ENCODE assay signal across 21 cellular contexts in the genomic region with DNA sequence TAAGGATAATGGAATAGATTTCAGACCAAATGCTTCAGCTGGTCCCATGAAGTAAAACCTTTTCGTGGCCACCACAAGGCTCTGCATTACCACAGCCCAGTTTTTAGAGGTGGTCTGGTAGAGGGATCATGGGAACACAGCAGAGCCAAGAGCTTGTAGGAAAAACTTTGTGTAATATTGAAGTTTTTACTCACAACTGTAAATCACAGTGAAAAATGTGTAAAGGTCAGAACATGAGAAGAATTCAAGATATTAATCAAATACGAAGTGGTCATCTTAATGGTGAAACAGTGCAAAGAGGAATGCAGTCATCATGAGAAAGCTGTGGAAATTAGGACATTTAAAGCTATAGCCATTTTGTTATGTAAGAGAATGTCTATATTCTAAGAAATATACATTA.
DNase-seq lines count a peak whose midpoint lies in the region; FAIRE-seq and TF ChIP-seq lines count a peak whose summit lies in the region.
"Had no signal": no experiment of that assay in that cellular context is flagged by ENCODE, and none has a peak within 500 bp of the region (broad histone marks: within the 10 kb centered on the region; RNA-seq: fewer than 3 reads in every experiment).

No MANE protein-coding gene starts in this region.

- H3K79me1 ChIP-seq in mesenchymal stem cell (replicated peaks; ENCODE audit: low read length, poor library complexity, severe bottlenecking), result no peaks in the 10 kb centered on the region

- WGBS in mesenchymal stem cell, result 78% methylated on average over 2 of the region's 2 CpGs

- no peaks in the 10 kb centered on the region for H3K27me3 Mint-ChIP-seq in astrocyte (ENCODE audit: low read depth, unreplicated experiment)
- H3K27me3 Mint-ChIP-seq: CD4-positive, alpha-beta T cell; IgD-negative memory B cell had no signal

- H3K9me3 ChIP-seq in astrocyte (ENCODE audit: insufficient read depth, low read depth, low read length) (no peaks in the 10 kb centered on the region), mesenchymal stem cell (ENCODE audit: control insufficient read depth, low read length) (no peaks in the 10 kb centered on the region)
- H3K9me3 ChIP-seq: Caco-2 had no signal

- no peak overlapping the region for H3K23ac ChIP-seq in mesenchymal stem cell (ENCODE audit: low read length in 2 of 2)

- no peak overlapping the region for H3K4me3 ChIP-seq in astrocyte (ENCODE audit: insufficient read depth, low read depth, low read length)
- H3K4me3 ChIP-seq in mesenchymal stem cell (ENCODE audit: insufficient read depth in 1 of 2, low read depth in 1 of 2, low read length in 2 of 2), result no peak overlapping the region
- H3K4me3 ChIP-seq: GM12878, GM23338 had no signal

- H2AFZ ChIP-seq in astrocyte (ENCODE audit: low read depth, low read length) (no peak overlapping the region), mesenchymal stem cell (ENCODE audit: low read depth, low read length) (no peak overlapping the region)
- H2AFZ ChIP-seq: GM23338 had no signal

- H2BK120ac ChIP-seq in mesenchymal stem cell (ENCODE audit: low read depth, low read length), result no peak overlapping the region

- no peak overlapping the region for H3K14ac ChIP-seq in mesenchymal stem cell (ENCODE audit: low read length in 2 of 2)

- H4K8ac ChIP-seq in mesenchymal stem cell (ENCODE audit: low read length), result no peak overlapping the region

- no peaks in the 10 kb centered on the region for H3K4me1 ChIP-seq in astrocyte (ENCODE audit: insufficient read depth, low read length)
- H3K4me1 ChIP-seq in mesenchymal stem cell (ENCODE audit: control insufficient read depth, insufficient read depth, low read depth, low read length), result no peaks in the 10 kb centered on the region
- H3K4me1 ChIP-seq: Caco-2 had no signal

- TF ChIP-seq CTCF in astrocyte (IDR thresholded peaks at IDR 0.05; ENCODE audit: insufficient read depth, low read depth, low read length), result no peak

- no peak overlapping the region for H3K4me3 Mint-ChIP-seq in astrocyte (ENCODE audit: unreplicated experiment)
- H3K4me3 Mint-ChIP-seq: CD4-positive, alpha-beta T cell; GM23338; HFFc6; IgD-negative memory B cell had no signal

- H3K36me3 ChIP-seq in astrocyte (ENCODE audit: insufficient read depth, low read length) (no peaks in the 10 kb centered on the region), mesenchymal stem cell (ENCODE audit: control insufficient read depth in 1 of 2, insufficient read depth in 2 of 2, low read depth in 1 of 2, low read length in 2 of 2) (no peaks in the 10 kb centered on the region)

- H3K79me2 ChIP-seq in astrocyte (ENCODE audit: insufficient read depth, low read length), result no peaks in the 10 kb centered on the region

- H3K27ac ChIP-seq in astrocyte (ENCODE audit: low read depth, low read length) (no peak overlapping the region), mesenchymal stem cell (ENCODE audit: low read length, poor library complexity, severe bottlenecking) (no peak overlapping the region)
- H3K27ac ChIP-seq: C4-2B had no signal

- no peak overlapping the region for H4K91ac ChIP-seq in mesenchymal stem cell (ENCODE audit: low read length)

- H3K9me3 Mint-ChIP-seq in astrocyte (ENCODE audit: unreplicated experiment), result peaks cover 5% of the 10 kb centered on the region
- H3K9me3 Mint-ChIP-seq: HFFc6 had no signal

- no peak overlapping the region for H3K4me2 ChIP-seq in astrocyte (ENCODE audit: low read length)
- no peak overlapping the region for H3K4me2 ChIP-seq in mesenchymal stem cell (ENCODE audit: low read length, poor library complexity, severe bottlenecking)
- H3K4me2 ChIP-seq: GM23338 had no signal

- H3K27ac Mint-ChIP-seq in astrocyte (ENCODE audit: unreplicated experiment), result no peak overlapping the region
- H3K27ac Mint-ChIP-seq: CD4-positive, alpha-beta T cell; GM23338; IgD-negative memory B cell had no signal

- H3K27me3 ChIP-seq in astrocyte (ENCODE audit: insufficient read depth, low read length), result no peaks in the 10 kb centered on the region
- H3K27me3 ChIP-seq in mesenchymal stem cell (ENCODE audit: control insufficient read depth in 1 of 2, insufficient read depth in 1 of 2, low read length in 2 of 2), result no peaks in the 10 kb centered on the region

- no peak overlapping the region for H2AK5ac ChIP-seq in mesenchymal stem cell (ENCODE audit: low read length, severe bottlenecking)

- no peak overlapping the region for H2BK12ac ChIP-seq in mesenchymal stem cell (ENCODE audit: low read length in 2 of 2)

- no peak overlapping the region for H2BK5ac ChIP-seq in mesenchymal stem cell (ENCODE audit: low read depth, low read length, poor library complexity, severe bottlenecking)

- FAIRE-seq in astrocyte (lab: Jason Lieb, UNC), result no peak
- FAIRE-seq: D721Med, GM12878, GM19239, H54 had no signal

- H3K9ac ChIP-seq in astrocyte (ENCODE audit: low read length) (no peak overlapping the region), mesenchymal stem cell (ENCODE audit: low read length) (no peak overlapping the region)

- H3K4me1 Mint-ChIP-seq in astrocyte (ENCODE audit: low read depth, unreplicated experiment), result peaks cover 5% of the 10 kb centered on the region
- H3K4me1 Mint-ChIP-seq: GM23338, IgD-negative memory B cell had no signal

- H4K20me1 ChIP-seq in astrocyte (ENCODE audit: insufficient read depth, low read length), result no peaks in the 10 kb centered on the region

- no peaks in the 10 kb centered on the region for H3K36me3 Mint-ChIP-seq in astrocyte (ENCODE audit: low read depth, unreplicated experiment)
- H3K36me3 Mint-ChIP-seq: IgD-negative memory B cell had no signal

- H2BK15ac ChIP-seq in mesenchymal stem cell (ENCODE audit: low read depth, poor library complexity, severe bottlenecking), result no peak overlapping the region

- H3K4ac ChIP-seq in mesenchymal stem cell (ENCODE audit: low read depth in 1 of 2, low read length in 2 of 2), result no peak overlapping the region

- H3K18ac ChIP-seq in mesenchymal stem cell (ENCODE audit: low read depth in 1 of 2, low read length in 2 of 2), result no peak overlapping the region

- peak; percentile 13 for DNase-seq in AG20443 (ENCODE audit: low spot score)
- peak; percentile 2 for DNase-seq in HCEC 1CT
- DNase-seq in astrocyte (ENCODE audit: low read depth), result peak; percentile 56
- peak; percentile 2 for DNase-seq in mesenchymal stem cell
- no peak for DNase-seq in stimulated activated CD4-positive, alpha-beta T cell treated with anti-CD3 and anti-CD28 coated beads, Interleukin-15, amount 100 ng/mL, for 24 hours
- no peak for DNase-seq in iPS-NIHi11 (ENCODE audit: low spot score)
- DNase-seq in 8988T, result no peak
- DNase-seq: AML-193; Caco-2; CD4-positive, alpha-beta T cell; DMS79; GF-D8; KBM-7 had no signal

Comparison
In these comparisons a context has a peak if more than half of its experiments do, and no peak if none do; other contexts are left out.
1. DNase-seq: peak in AG20443 (single experiment), HCEC 1CT (single experiment), astrocyte (single experiment) and mesenchymal stem cell (single experiment); none in stimulated activated CD4-positive, alpha-beta T cell treated with anti-CD3 and anti-CD28 coated beads, Interleukin-15, amount 100 ng/mL, for 24 hours (single experiment), iPS-NIHi11 (single experiment) and 8988T (single experiment).